Comparison of ENCODE assay signal across 28 cellular contexts in the genomic region with DNA sequence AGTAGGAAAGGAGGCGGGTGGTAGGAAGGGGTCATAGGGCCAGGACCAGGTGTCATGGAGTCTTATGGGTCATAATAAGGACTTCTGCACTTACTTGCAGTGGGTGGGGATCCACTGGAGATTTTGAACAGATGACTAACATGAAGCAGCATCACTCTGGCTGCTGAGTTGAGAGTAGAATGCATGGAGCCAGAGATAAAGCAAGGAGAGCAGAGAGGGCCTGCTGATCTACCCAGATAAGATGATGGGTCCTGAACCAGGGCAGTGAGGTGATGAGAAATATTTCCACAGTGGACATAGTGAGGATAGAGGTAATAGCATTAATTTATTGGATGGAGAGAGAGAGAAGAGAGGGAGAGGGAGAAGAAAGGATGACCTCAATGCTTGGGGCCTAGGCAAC.
"Had no signal": no experiment of that assay in that cellular context is flagged by ENCODE, and none has a peak within 500 bp of the region (broad histone marks: within the 10 kb centered on the region; RNA-seq: fewer than 3 reads in every experiment).

No MANE protein-coding gene starts in this region.

- ATAC-seq: effector memory CD8-positive, alpha-beta T cell; esophagus mucosa; foreskin keratinocyte; gastrocnemius medialis; gastroesophageal sphincter; heart left ventricle; heart right ventricle had no signal

- H3K4me1 ChIP-seq: colonic mucosa, esophagus squamous epithelium, foreskin keratinocyte, gastrocnemius medialis, gastroesophageal sphincter, heart left ventricle, heart right ventricle had no signal

- H3K4me2 ChIP-seq: hepatocyte had no signal

- H3K9me3 ChIP-seq: colonic mucosa, esophagus muscularis mucosa, esophagus squamous epithelium, gastrocnemius medialis, gastroesophageal sphincter, heart left ventricle, heart right ventricle had no signal

- H3K27me3 ChIP-seq: colonic mucosa, esophagus muscularis mucosa, esophagus squamous epithelium, foreskin keratinocyte, gastrocnemius medialis, gastroesophageal sphincter, hepatocyte had no signal

- H3K79me2 ChIP-seq: hepatocyte had no signal

- H3K27ac ChIP-seq: colonic mucosa, coronary artery, dorsolateral prefrontal cortex, epithelial cell of prostate, esophagus muscularis mucosa, esophagus squamous epithelium, foreskin keratinocyte, gastrocnemius medialis, gastroesophageal sphincter, heart left ventricle, heart right ventricle, hepatocyte had no signal

- DNase-seq: colonic mucosa; cortex of kidney; dermis blood vessel endothelial cell; dorsolateral prefrontal cortex; effector CD4-positive, alpha-beta T cell; effector CD8-positive, alpha-beta T cell; effector memory CD4-positive, alpha-beta T cell; effector memory CD8-positive, alpha-beta T cell; endodermal cell; esophagus squamous epithelium; foreskin fibroblast; foreskin keratinocyte; foreskin melanocyte; gastrocnemius medialis; glutamatergic neuron; head of caudate nucleus; heart left ventricle; heart right ventricle had no signal

- FAIRE-seq: colon, endometrium, endothelial cell of umbilical vein, frontal cortex had no signal

- H2AFZ ChIP-seq: hepatocyte had no signal

- H3K4me3 ChIP-seq: colonic mucosa, coronary artery, dorsolateral prefrontal cortex, esophagus muscularis mucosa, esophagus squamous epithelium, gastrocnemius medialis, gastroesophageal sphincter, heart left ventricle, heart right ventricle, hepatocyte had no signal

- H3K36me3 ChIP-seq: colonic mucosa, esophagus squamous epithelium, gastrocnemius medialis, heart right ventricle had no signal
